ENCODE assay signal across 6 cellular contexts in genomic region chr4:156534205-156534604, GRCh38.
"Had no signal": no experiment of that assay in that cellular context is flagged by ENCODE, and none has a peak within 500 bp of the region (broad histone marks: within the 10 kb centered on the region; RNA-seq: fewer than 3 reads in every experiment).

No MANE protein-coding gene starts in this region.

- DNase-seq: GOT3, H7, HCEC 1CT, IMR-90, KG1 had no signal

- H3K4me3 ChIP-seq: K562 had no signal

- ATAC-seq: K562 had no signal
